In the genomic region with DNA sequence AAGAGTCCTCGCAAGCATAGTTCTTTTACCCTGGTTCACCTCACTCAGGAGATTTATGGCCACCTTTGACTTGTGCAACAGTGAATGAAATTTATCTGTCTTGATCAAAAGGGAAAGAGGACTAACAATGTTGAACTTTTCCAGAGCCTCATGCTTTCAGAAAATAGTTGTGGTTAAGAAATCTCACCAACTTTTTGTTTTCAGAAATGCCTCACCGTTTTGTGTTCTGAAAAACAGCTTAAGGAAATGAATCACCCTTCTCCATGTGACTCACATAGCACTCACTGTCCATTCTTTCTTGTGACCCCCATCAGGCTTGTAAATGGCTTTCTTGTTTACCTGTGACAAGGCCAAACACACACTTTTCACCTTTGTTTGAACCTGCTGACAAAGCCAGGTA, we compare ENCODE assay signal across 8 cellular contexts.
DNase-seq lines count a peak whose midpoint lies in the region; ATAC-seq and TF ChIP-seq lines count a peak whose summit lies in the region.

No MANE protein-coding gene starts in this region.

- DNase-seq in AG10803 (ENCODE audit: low read depth) (peak; percentile 92), HT1080 (ENCODE audit: low read depth) (peak; percentile 99), dermis blood vessel endothelial cell (peak; percentile 92), smooth muscle cell (lab: John Stamatoyannopoulos, UW; ENCODE audit: unreplicated experiment) (no peak), BE2C (no peak), occipital lobe (lab: John Stamatoyannopoulos, UW) (no peak)
- no peak for DNase-seq in activated effector memory CD4-positive, alpha-beta T cell treated with anti-CD3 and anti-CD28 coated beads, Interleukin-2, amount 50 U/mL, for 16 hours

- H3K4me3 ChIP-seq in AG10803 (ENCODE audit: low read length) = no peak overlapping the region
- no peak overlapping the region for H3K4me3 ChIP-seq in smooth muscle cell
- no peak overlapping the region for H3K4me3 ChIP-seq in BE2C (ENCODE audit: low read depth, low read length)

- no peaks in the 10 kb centered on the region for H3K79me2 ChIP-seq in smooth muscle cell (ENCODE audit: low read depth)

- peak overlapping the region; percentile 71 for H3K27ac ChIP-seq in smooth muscle cell (ENCODE audit: low read depth)

- peaks cover 5% of the 10 kb centered on the region for H3K4me1 ChIP-seq in smooth muscle cell (ENCODE audit: low read depth)
- H3K4me1 ChIP-seq in BE2C = peaks cover 3% of the 10 kb centered on the region; the same call in 1 of the 2 replicates

- peak; percentile 67 for ATAC-seq in GM21381 (IDR thresholded peaks at IDR 0.05; ENCODE audit: unreplicated experiment)

- H3K4me2 ChIP-seq in smooth muscle cell = peak overlapping the region; percentile 12

- no peaks in the 10 kb centered on the region for H3K27me3 ChIP-seq in smooth muscle cell (ENCODE audit: low read depth)
- H3K27me3 ChIP-seq in BE2C = no peaks in the 10 kb centered on the region

- H3K9ac ChIP-seq in smooth muscle cell (ENCODE audit: low read depth) = no peak overlapping the region

- no peaks in the 10 kb centered on the region for H4K20me1 ChIP-seq in smooth muscle cell (ENCODE audit: low read depth)

- H3K9me3 ChIP-seq in smooth muscle cell (replicated peaks; ENCODE audit: low read depth) = no peaks in the 10 kb centered on the region
- H3K9me3 ChIP-seq in BE2C = no peaks in the 10 kb centered on the region

- no peaks in the 10 kb centered on the region for H3F3A ChIP-seq in smooth muscle cell (ENCODE audit: low read depth)

- H2AFZ ChIP-seq in smooth muscle cell (ENCODE audit: low read depth) = no peak overlapping the region

- TF ChIP-seq CTCF in AG10803 (conservative IDR thresholded peaks at IDR 0.05; ENCODE audit: low read length) (no peak), smooth muscle cell (IDR thresholded peaks at IDR 0.05; ENCODE audit: borderline replicate concordance, insufficient read depth, poor library complexity, severe bottlenecking) (no peak), BE2C (IDR thresholded peaks at IDR 0.05; ENCODE audit: low read depth, low read length) (no peak)

- WGBS in smooth muscle cell (ENCODE audit: low lambda C conversion rate) = 40% methylated on average over 2 of the region's 2 CpGs

- H3K36me3 ChIP-seq in smooth muscle cell (ENCODE audit: low read depth) (no peaks in the 10 kb centered on the region), BE2C (no peaks in the 10 kb centered on the region)

Comparison
In these comparisons a context has a peak if more than half of its experiments do, and no peak if none do; other contexts are left out.
1. DNase-seq: peak in AG10803 (single experiment), HT1080 (single experiment) and dermis blood vessel endothelial cell (single experiment); none in smooth muscle cell (single experiment), BE2C (single experiment), activated effector memory CD4-positive, alpha-beta T cell treated with anti-CD3 and anti-CD28 coated beads, Interleukin-2, amount 50 U/mL, for 16 hours (single experiment) and occipital lobe (single experiment).